In the genomic region with DNA sequence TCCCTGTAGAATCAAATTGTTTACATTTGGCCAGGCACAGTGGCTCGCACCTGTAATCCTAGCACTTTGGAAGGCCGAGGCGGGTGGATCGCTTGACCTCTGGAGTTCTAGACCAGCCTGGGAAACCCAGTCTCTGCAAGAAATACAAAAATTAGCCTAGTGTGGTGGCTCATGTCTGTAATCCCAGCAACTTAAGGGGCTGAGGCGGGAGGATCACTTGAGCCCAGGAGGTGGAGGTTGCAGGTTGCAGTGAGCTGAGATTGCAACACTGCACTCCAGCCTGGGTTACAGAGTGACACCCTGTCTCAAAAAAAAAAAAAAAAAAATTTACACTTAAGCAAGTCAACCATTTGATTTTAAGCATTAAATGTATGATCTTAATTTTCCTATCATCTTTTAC, we compare ENCODE assay signal across 23 cellular contexts. TPM values are rescaled to one million over a fixed set of nuclear protein-coding genes. Genes with fewer than 3 reads are reported as not detected.
DNase-seq lines count a peak whose midpoint lies in the region; ATAC-seq and TF ChIP-seq lines count a peak whose summit lies in the region.
"Had no signal": no experiment of that assay in that cellular context is flagged by ENCODE, and none has a peak within 500 bp of the region (broad histone marks: within the 10 kb centered on the region; RNA-seq: fewer than 3 reads in every experiment).

No MANE protein-coding gene starts in this region.

- H3K4me1 ChIP-seq in lung (ENCODE audit: control insufficient read depth in 2 of 2, insufficient read depth in 2 of 2, low read length in 2 of 2): peaks cover 0 to 2% of the 10 kb centered on the region in 2 donors
- peaks cover 55 to 61% of the 10 kb centered on the region in 2 donors for H3K4me1 ChIP-seq in thyroid gland
- H3K4me1 ChIP-seq: A549 had no signal

- peak; percentile 17 for ATAC-seq in left lobe of liver
- ATAC-seq in lung (ENCODE audit: insufficient read depth, low FRiP score): no peak
- ATAC-seq in HG03045 (IDR thresholded peaks at IDR 0.05; ENCODE audit: unreplicated experiment): no peak
- ATAC-seq: GM23338, Panc1 had no signal

- TF ChIP-seq CTCF in VCaP (conservative IDR thresholded peaks at IDR 0.05): no peak
- TF ChIP-seq CTCF in lung (IDR thresholded peaks at IDR 0.05; ENCODE audit: control extremely low read depth, extremely low read depth): no peak
- no peak for TF ChIP-seq CTCF in thyroid gland (IDR thresholded peaks at IDR 0.05)

- whole genome bisulfite sequencing in lung, 2 donors: 78 to 87% methylated on average over 5 of the region's 5 CpGs
- WGBS in thyroid gland, 2 donors: 71 to 78% methylated on average over 5 of the region's 5 CpGs

- TF ChIP-seq POLR2A in thyroid gland (IDR thresholded peaks at IDR 0.05): no peak

- H3K27me3 ChIP-seq in lung (ENCODE audit: control insufficient read depth, insufficient read depth) (no peaks in the 10 kb centered on the region), thyroid gland (no peaks in the 10 kb centered on the region)
- H3K27me3 ChIP-seq: BLaER1 treated with 17β-estradiol and CSF1 and Interleukin-3, amounts not matched to agents 10 nM and 100 nM had no signal

- intact Hi-C loops in thyroid gland (cut with DNase I): no loop called here

- DNase-seq in left lobe of liver (ENCODE audit: low spot score): peak; percentile 58
- peak; percentile 38 for DNase-seq in lung (ENCODE audit: low spot score)
- DNase-seq in thyroid gland: peak; percentile 77 to 82
- no peak for DNase-seq in activated CD8-positive, alpha-beta memory T cell treated with anti-CD3 and anti-CD28 coated beads for 24 hours
- no peak for DNase-seq in cerebellum (ENCODE audit: low spot score)
- DNase-seq: AML-193; Caco-2; CD8-positive, alpha-beta T cell; HFFc6; MM.1S; NCI-H1694; NCI-H446 treated with DMSO at 0.1 percent for 48 hours; NCI-H526; SHP77 had no signal

- H3K27ac ChIP-seq in VCaP (peak overlapping the region; percentile 87), lung (ENCODE audit: low read depth in 1 of 2, low read length in 1 of 2) (no peak overlapping the region), thyroid gland (peak overlapping the region; percentile 70 to 91 (median 83))
- H3K27ac ChIP-seq: A549; BLaER1 treated with 17β-estradiol and CSF1 and Interleukin-3, amounts not matched to agents 10 nM and 100 nM; KMS-11; RWPE1 had no signal

- no peak overlapping the region for H3K4me3 ChIP-seq in lung
- H3K4me3 ChIP-seq in thyroid gland (replicated peaks in 1 of 3): no peak overlapping the region
- H3K4me3 ChIP-seq: A549; BLaER1 treated with 17β-estradiol and CSF1 and Interleukin-3, amounts not matched to agents 10 nM and 100 nM; GM23338; HAP-1 had no signal

- no peaks in the 10 kb centered on the region for H3K36me3 ChIP-seq in lung (ENCODE audit: control insufficient read depth in 2 of 2, insufficient read depth in 2 of 2, low read length in 2 of 2)
- H3K36me3 ChIP-seq in thyroid gland: no peaks in the 10 kb centered on the region
- H3K36me3 ChIP-seq: BLaER1 treated with 17β-estradiol and CSF1 and Interleukin-3, amounts not matched to agents 10 nM and 100 nM; HAP-1 had no signal

- H3K9me3 ChIP-seq in lung (ENCODE audit: control insufficient read depth in 2 of 2, insufficient read depth in 1 of 2, low read length in 1 of 2): no peaks in the 10 kb centered on the region
- H3K9me3 ChIP-seq in thyroid gland: no peaks in the 10 kb centered on the region
- H3K9me3 ChIP-seq: A549; BLaER1 treated with 17β-estradiol and CSF1 and Interleukin-3, amounts not matched to agents 10 nM and 100 nM; Caco-2; HAP-1 had no signal

RNA-seq across cellular contexts. Expression of a gene that starts 17.5 kb away (rescaled TPM):
- total RNA-seq in left lobe of liver (110 TPM), lung (10 to 100 TPM; 17.7 to 33.6 TPM), thyroid gland (10 to 100 TPM; 55.1 to 85.5 (median 64.0) TPM), cerebellum (10.4 TPM)
- 1 to 10 TPM; 6.0 to 9.8 TPM for polyA plus RNA-seq in lung

Comparison
In these comparisons a context has a peak if more than half of its experiments do, and no peak if none do; other contexts are left out.
1. H3K27ac ChIP-seq: peak in VCaP (single experiment) and thyroid gland (3 of 3); none in lung (0 of 2).
2. DNase-seq: peak in left lobe of liver (single experiment), lung (single experiment) and thyroid gland (2 of 2); none in activated CD8-positive, alpha-beta memory T cell treated with anti-CD3 and anti-CD28 coated beads for 24 hours (single experiment) and cerebellum (single experiment).